12 cellular contexts compared by ENCODE assay signal in the genomic region with DNA sequence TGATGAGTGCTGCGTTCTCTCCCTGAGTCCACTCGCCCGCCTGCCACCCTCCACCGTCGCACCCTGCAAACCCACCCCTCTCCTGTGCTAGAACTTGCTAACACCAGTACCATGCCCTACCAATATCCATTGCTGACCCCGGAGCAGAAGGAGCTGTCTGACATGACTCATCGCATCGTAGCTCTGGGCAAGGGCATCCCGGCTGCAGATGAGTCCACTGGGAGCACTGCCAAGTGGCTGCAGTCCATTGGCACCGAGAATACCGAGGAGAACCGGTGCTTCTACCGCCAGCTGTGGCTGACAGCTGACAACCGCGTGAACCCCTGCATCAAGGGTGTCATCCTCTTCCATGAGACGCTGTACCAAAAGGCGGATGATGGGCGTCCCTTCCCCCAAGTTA. TPM values are rescaled to one million over a fixed set of nuclear protein-coding genes. Genes with fewer than 3 reads are reported as not detected.
DNase-seq lines count a peak whose midpoint lies in the region; TF ChIP-seq lines count a peak whose summit lies in the region.
"Had no signal": no experiment of that assay in that cellular context is flagged by ENCODE, and none has a peak within 500 bp of the region (broad histone marks: within the 10 kb centered on the region; RNA-seq: fewer than 3 reads in every experiment).

No MANE protein-coding gene starts in this region.

- H3K27ac ChIP-seq in effector memory CD4-positive, alpha-beta T cell (ENCODE audit: insufficient read depth, low read length, poor library complexity, severe bottlenecking) = no peak overlapping the region

- in situ Hi-C loops in KBM-7 (cut with MboI; ENCODE audit: low pct_unique_long_range_greater_than_20kb, low sequenced_read_pairs) = no loop called here

- no peaks in the 10 kb centered on the region for H3K9me3 ChIP-seq in BE2C
- no peaks in the 10 kb centered on the region for H3K9me3 ChIP-seq in effector memory CD4-positive, alpha-beta T cell (ENCODE audit: control insufficient read depth, low read length)

- H3K27me3 ChIP-seq in BE2C = no peaks in the 10 kb centered on the region
- H3K27me3 ChIP-seq in effector memory CD4-positive, alpha-beta T cell (replicated peaks; ENCODE audit: control insufficient read depth, insufficient read depth, low read length, poor library complexity, severe bottlenecking) = no peaks in the 10 kb centered on the region

- DNase-seq in BE2C (peak; percentile 19), NCI-H2196 (lab: John Stamatoyannopoulos, UW; ENCODE audit: unreplicated experiment) (peak; percentile 41), dermis blood vessel endothelial cell (peak; percentile 30), myocyte (ENCODE audit: low read depth) (peak; percentile 87), KBM-7 (no peak), NCI-H748 treated with DMSO at 0.1 percent for 48 hours (lab: John Stamatoyannopoulos, UW) (no peak), DMS153 (lab: John Stamatoyannopoulos, UW) (no peak)
- no peak for DNase-seq in effector memory CD4-positive, alpha-beta T cell
- DNase-seq: activated CD4-positive, alpha-beta T cell treated with anti-CD3 and anti-CD28 coated beads for 48 hours; CD4-positive, CD25-positive, alpha-beta regulatory T cell; NCI-H1417 treated with DMSO at 0.1 percent for 48 hours; stimulated activated CD8-positive, alpha-beta memory T cell treated with anti-CD3 and anti-CD28 coated beads, Interleukin-4, amount 100 ng/mL, for 48 hours had no signal

- peaks cover 6% of the 10 kb centered on the region; the same call in 1 of the 2 replicates for H3K4me1 ChIP-seq in BE2C
- peaks cover 11% of the 10 kb centered on the region for H3K4me1 ChIP-seq in effector memory CD4-positive, alpha-beta T cell (ENCODE audit: control insufficient read depth, insufficient read depth, low read length, poor library complexity, severe bottlenecking)

- no peak overlapping the region for H3K4me3 ChIP-seq in BE2C (ENCODE audit: low read depth, low read length)
- H3K4me3 ChIP-seq in effector memory CD4-positive, alpha-beta T cell (ENCODE audit: insufficient read depth, low read depth, low read length, poor library complexity, severe bottlenecking) = no peak overlapping the region

- H3K36me3 ChIP-seq in BE2C = no peaks in the 10 kb centered on the region
- peaks cover 1% of the 10 kb centered on the region for H3K36me3 ChIP-seq in effector memory CD4-positive, alpha-beta T cell (ENCODE audit: control insufficient read depth, insufficient read depth, low read length)

- TF ChIP-seq CTCF in BE2C (IDR thresholded peaks at IDR 0.05; ENCODE audit: low read depth, low read length) = no peak

RNA-seq across cellular contexts. Expression of gene ALAS1, which starts 4.9 kb away (rescaled TPM):
- polyA plus RNA-seq in BE2C (2012; ENCODE audit: insufficient read depth, insufficient read length, low read depth) = 33.2 TPM
- 41.0 and 51.7 TPM in 2 replicates for total RNA-seq in dermis blood vessel endothelial cell
- total RNA-seq in myocyte = 59.7 and 83.9 TPM in 2 replicates
- polyA plus RNA-seq in myocyte (2012) = 63.6 TPM

RNA-seq across cellular contexts. Expression of gene TLR9, which starts 32.4 kb away (rescaled TPM):
- not detected for polyA plus RNA-seq in BE2C (2012; ENCODE audit: insufficient read depth, insufficient read length, low read depth)
- total RNA-seq in dermis blood vessel endothelial cell = under 0.01 TPM in 1 of 2 replicates, not detected in the other
- 0.05 TPM in 1 of 2 replicates, not detected in the other for total RNA-seq in myocyte
- 0.06 TPM for polyA plus RNA-seq in myocyte (2012)

RNA-seq across cellular contexts. Expression of gene POC1A, which starts 38.8 kb away (rescaled TPM):
- 2.3 TPM for polyA plus RNA-seq in BE2C (2012; ENCODE audit: insufficient read depth, insufficient read length, low read depth)
- total RNA-seq in dermis blood vessel endothelial cell (3.7 and 17.6 TPM in 2 replicates), myocyte (1.2 and 1.3 TPM in 2 replicates)
- 2.8 TPM for polyA plus RNA-seq in myocyte (2012)

RNA-seq across cellular contexts. Expression of gene TWF2, which starts 45.9 kb away (rescaled TPM):
- 72.0 TPM for polyA plus RNA-seq in BE2C (2012; ENCODE audit: insufficient read depth, insufficient read length, low read depth)
- total RNA-seq in dermis blood vessel endothelial cell = 144 and 147 TPM in 2 replicates
- 24.3 and 67.9 TPM in 2 replicates for total RNA-seq in myocyte
- polyA plus RNA-seq in myocyte (2012) = 66.1 TPM

RNA-seq across cellular contexts. Expression of gene PPM1M, which starts 52.5 kb away (rescaled TPM):
- polyA plus RNA-seq in BE2C (2012; ENCODE audit: insufficient read depth, insufficient read length, low read depth) = 5.6 TPM
- total RNA-seq in dermis blood vessel endothelial cell (20.6 and 25.0 TPM in 2 replicates), myocyte (5.5 and 7.3 TPM in 2 replicates)
- polyA plus RNA-seq in myocyte (2012) = 29.7 TPM

Comparison
In these comparisons a context has a peak if more than half of its experiments do, and no peak if none do; other contexts are left out.
1. DNase-seq: peak in BE2C (single experiment), NCI-H2196 (single experiment), dermis blood vessel endothelial cell (single experiment) and myocyte (single experiment); none in KBM-7 (single experiment), effector memory CD4-positive, alpha-beta T cell (0 of 3), NCI-H748 treated with DMSO at 0.1 percent for 48 hours (single experiment) and DMS153 (single experiment).